8 cellular contexts compared by ENCODE assay signal in genomic region chr18:77766421-77766820, GRCh38.
"Had no signal": no experiment of that assay in that cellular context is flagged by ENCODE, and none has a peak within 500 bp of the region (broad histone marks: within the 10 kb centered on the region; RNA-seq: fewer than 3 reads in every experiment).

No MANE protein-coding gene starts in this region.

- H3K4me3 Mint-ChIP-seq: GM23338, H9 had no signal

- H3K4me2 ChIP-seq: GM23338 had no signal

- FAIRE-seq: H1, H54, HTR-8/SVneo, K562 had no signal

- ATAC-seq: GM23338, K562 had no signal

- H2AFZ ChIP-seq: GM23338 had no signal

- DNase-seq: H9, HCEC 1CT, IMR-90 had no signal

- H3K27ac Mint-ChIP-seq: GM23338 had no signal

- H3K4me3 ChIP-seq: GM23338, K562 had no signal
